29 cellular contexts compared by ENCODE assay signal in the genomic region with DNA sequence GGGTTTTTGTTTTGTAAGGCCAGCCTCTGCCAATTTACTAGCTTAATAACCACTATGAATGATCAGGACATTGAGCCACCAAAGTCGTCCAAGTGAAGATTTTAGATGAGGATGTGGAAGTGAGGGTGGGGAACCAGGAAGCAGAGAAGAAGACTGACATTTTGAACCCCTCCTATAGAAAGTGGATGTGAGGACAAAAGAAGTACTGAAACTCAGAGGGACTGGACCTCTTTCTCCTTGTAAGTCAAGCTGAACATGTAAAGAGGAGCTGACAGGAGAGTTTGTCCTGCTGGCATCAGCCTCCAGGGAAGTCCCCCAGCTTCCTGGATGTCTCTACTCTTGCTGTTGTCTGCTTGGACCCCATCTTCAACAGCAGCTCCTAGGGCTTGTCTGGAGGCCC.
"Had no signal": no experiment of that assay in that cellular context is flagged by ENCODE, and none has a peak within 500 bp of the region (broad histone marks: within the 10 kb centered on the region; RNA-seq: fewer than 3 reads in every experiment).

No MANE protein-coding gene starts in this region.

- DNase-seq: activated B cell treated with CpG ODN at 0.5 μM for 24 hours; activated CD4-positive, alpha-beta T cell treated with anti-CD3 and anti-CD28 coated beads for 1 hour; activated CD4-positive, alpha-beta T cell treated with anti-CD3 and anti-CD28 coated beads, Interleukin-2, amount 10 ng/mL, durations not matched to agents 24 days and 14 days; activated CD4-positive, alpha-beta T cell treated with anti-CD3 and anti-CD28 coated beads, Interleukin-2, amount 50 U/mL, for 48 hours; activated CD8-positive, alpha-beta memory T cell treated with anti-CD3 and anti-CD28 coated beads, Interleukin-2, amount 10 ng/mL, durations not matched to agents 7 days and 5 days; activated effector memory CD4-positive, alpha-beta T cell treated with Interleukin-2 at 50 U/mL for 16 hours; activated naive CD4-positive, alpha-beta T cell; activated T-cell treated with anti-CD3 and anti-CD28 coated beads, Interleukin-2, amount 50 U/mL, for 24 hours; aorta; caudate nucleus; NCI-H1092 treated with DMSO at 0.1 percent for 48 hours; NCI-H1417 treated with DMSO at 0.1 percent for 48 hours; NCI-H1694; NCI-H2029; NCI-H2107; NCI-H2171 treated with DMSO at 0.1 percent for 48 hours; NCI-H226; NCI-H510A; NCI-H69; RPMI8226; T-cell; T-helper 2 cell; T1000 had no signal

- FAIRE-seq: TTC549 had no signal

- H3K36me3 ChIP-seq: breast epithelium had no signal

- ATAC-seq: activated CD8-positive, alpha-beta memory T cell treated with anti-CD3 and anti-CD28 coated beads, Interleukin-2, amount 10 ng/mL, durations not matched to agents 7 days and 5 days; Right ventricle myocardium inferior; T-cell had no signal

- H3K9me3 Mint-ChIP-seq: activated B cell treated with CpG ODN at 0.5 μM for 24 hours; activated CD4-positive, alpha-beta T cell treated with anti-CD3 and anti-CD28 coated beads, Interleukin-2, amount 10 ng/mL, durations not matched to agents 24 days and 14 days; activated naive CD4-positive, alpha-beta T cell treated with anti-CD3 and anti-CD28 coated beads, Interleukin-2, amount 50 U/mL, for 24 hours; activated T-cell treated with anti-CD3 and anti-CD28 coated beads, Interleukin-2, amount 50 U/mL, for 24 hours; activated T-helper 1 cell treated with anti-CD3 and anti-CD28 coated beads, Interleukin-12 subunit alpha, Interleukin-12 subunit beta, Interleukin-2, Interleukin-4 antibody, amounts not matched to agents 30 ng/mL and 10 ng/mL and 1 ng/mL, durations not matched to agents 14 hours and 24 hours and 36 hours; T-cell had no signal

- H3K27ac ChIP-seq: breast epithelium, SK-N-MC had no signal

- H3K4me3 ChIP-seq: breast epithelium, SK-N-MC had no signal

- H3K4me3 Mint-ChIP-seq: activated B cell treated with CpG ODN at 0.5 μM for 24 hours; activated CD4-positive, alpha-beta T cell treated with anti-CD3 and anti-CD28 coated beads, Interleukin-2, amount 10 ng/mL, durations not matched to agents 24 days and 14 days; activated CD8-positive, alpha-beta memory T cell treated with anti-CD3 and anti-CD28 coated beads, Interleukin-2, amount 10 ng/mL, durations not matched to agents 7 days and 5 days; activated naive CD4-positive, alpha-beta T cell treated with anti-CD3 and anti-CD28 coated beads, Interleukin-2, amount 50 U/mL, for 24 hours; activated T-cell treated with anti-CD3 and anti-CD28 coated beads, Interleukin-2, amount 50 U/mL, for 24 hours; activated T-helper 1 cell treated with anti-CD3 and anti-CD28 coated beads, Interleukin-12 subunit alpha, Interleukin-12 subunit beta, Interleukin-2, Interleukin-4 antibody, amounts not matched to agents 30 ng/mL and 10 ng/mL and 1 ng/mL, durations not matched to agents 14 hours and 24 hours and 36 hours; T-cell had no signal

- H3K4me1 ChIP-seq: breast epithelium had no signal

- H3K9me3 ChIP-seq: breast epithelium had no signal

- H3K36me3 Mint-ChIP-seq: activated CD8-positive, alpha-beta memory T cell treated with anti-CD3 and anti-CD28 coated beads, Interleukin-2, amount 10 ng/mL, durations not matched to agents 7 days and 5 days; activated naive CD4-positive, alpha-beta T cell treated with anti-CD3 and anti-CD28 coated beads, Interleukin-2, amount 50 U/mL, for 24 hours; T-cell had no signal

- H3K27me3 ChIP-seq: breast epithelium had no signal

- H3K4me1 Mint-ChIP-seq: activated B cell treated with CpG ODN at 0.5 μM for 24 hours; activated CD4-positive, alpha-beta T cell treated with anti-CD3 and anti-CD28 coated beads, Interleukin-2, amount 10 ng/mL, durations not matched to agents 24 days and 14 days; activated CD8-positive, alpha-beta memory T cell treated with anti-CD3 and anti-CD28 coated beads, Interleukin-2, amount 10 ng/mL, durations not matched to agents 7 days and 5 days; activated naive CD4-positive, alpha-beta T cell treated with anti-CD3 and anti-CD28 coated beads, Interleukin-2, amount 50 U/mL, for 24 hours; T-cell had no signal

- H3K27ac Mint-ChIP-seq: activated B cell treated with CpG ODN at 0.5 μM for 24 hours; activated CD4-positive, alpha-beta T cell treated with anti-CD3 and anti-CD28 coated beads, Interleukin-2, amount 10 ng/mL, durations not matched to agents 24 days and 14 days; activated CD8-positive, alpha-beta memory T cell treated with anti-CD3 and anti-CD28 coated beads, Interleukin-2, amount 10 ng/mL, durations not matched to agents 7 days and 5 days; activated naive CD4-positive, alpha-beta T cell treated with anti-CD3 and anti-CD28 coated beads, Interleukin-2, amount 50 U/mL, for 24 hours; activated T-cell treated with anti-CD3 and anti-CD28 coated beads, Interleukin-2, amount 50 U/mL, for 24 hours; activated T-helper 1 cell treated with anti-CD3 and anti-CD28 coated beads, Interleukin-12 subunit alpha, Interleukin-12 subunit beta, Interleukin-2, Interleukin-4 antibody, amounts not matched to agents 30 ng/mL and 10 ng/mL and 1 ng/mL, durations not matched to agents 14 hours and 24 hours and 36 hours; T-cell had no signal
